Comparison of ENCODE assay signal across 8 cellular contexts in the genomic region with DNA sequence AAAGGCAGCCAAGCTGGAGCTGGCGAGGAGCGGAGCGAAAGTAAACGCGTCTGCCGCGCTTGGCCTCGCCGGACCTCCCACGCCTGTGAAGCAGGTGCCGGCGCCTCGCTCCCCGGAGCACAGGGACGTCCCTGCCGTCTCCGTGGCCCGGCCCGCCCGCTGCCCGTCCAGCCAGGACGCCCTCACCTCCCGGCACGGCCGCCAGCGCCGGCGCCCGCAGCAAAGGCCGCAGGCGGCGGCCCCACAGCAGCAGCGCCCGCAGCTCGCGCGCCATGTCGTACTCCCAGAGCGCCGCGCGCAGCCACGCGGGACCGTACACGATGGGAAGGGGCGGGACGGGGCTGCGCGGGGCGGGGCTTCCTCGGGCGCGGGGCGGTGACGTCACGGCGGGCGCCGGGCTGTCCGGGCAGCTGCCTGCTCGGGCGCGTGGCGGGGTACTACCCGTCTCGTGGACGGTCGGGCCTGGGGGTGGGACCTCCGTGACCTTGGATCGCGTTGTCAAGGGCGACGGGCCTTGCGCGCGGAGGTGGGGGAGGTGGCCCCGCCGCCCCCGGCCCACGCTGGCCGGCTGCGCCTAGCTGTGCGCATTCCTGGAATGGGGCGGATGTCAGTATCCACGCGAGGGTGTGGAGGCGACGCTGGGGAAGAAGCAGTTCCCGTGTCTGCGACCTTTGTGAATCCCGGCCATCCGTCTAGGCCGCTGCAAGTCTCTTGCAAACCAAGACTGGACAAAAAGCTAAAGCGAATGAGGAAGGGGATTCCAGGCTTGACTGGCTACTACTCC. TPM values are rescaled to one million over a fixed set of nuclear protein-coding genes. Genes with fewer than 3 reads are reported as not detected.
DNase-seq lines count a peak whose midpoint lies in the region; ATAC-seq and TF ChIP-seq lines count a peak whose summit lies in the region.

TSS of gene TRAP1 (minus strand) at position 290 of the 784 bp plus-strand sequence. CDS start at position 274, 16 bp downstream.

- peaks cover 10% of the 10 kb centered on the region for H3K36me3 Mint-ChIP-seq in neural progenitor cell

- H3K4me2 ChIP-seq in Karpas-422 (ENCODE audit: low read depth, low read length, poor library complexity, severe bottlenecking) (peak within 1 kb of the TSS; percentile 98), neural progenitor cell (peak within 1 kb of the TSS; percentile 86)

- peak within 1 kb of the TSS; percentile 96 for H3K4me3 Mint-ChIP-seq in neural progenitor cell

- H3K27me3 ChIP-seq in Karpas-422 (ENCODE audit: low read length) (no peaks in the 10 kb centered on the region), neural progenitor cell (no peaks in the 10 kb centered on the region), stomach (no peaks in the 10 kb centered on the region)

- no peaks in the 10 kb centered on the region for H3K9me2 ChIP-seq in Karpas-422 (replicated peaks; ENCODE audit: insufficient read depth, low read length)

- H3K9ac ChIP-seq in Karpas-422 (ENCODE audit: low read length) = peak within 1 kb of the TSS; percentile 100
- H3K9ac ChIP-seq in neural progenitor cell = peak within 1 kb of the TSS; percentile 76

- ATAC-seq in GM21737 (IDR thresholded peaks at IDR 0.05; ENCODE audit: unreplicated experiment) = peak; percentile 86

- H3K9me3 ChIP-seq in Karpas-422 (ENCODE audit: low read length) (no peaks in the 10 kb centered on the region), neural progenitor cell (ENCODE audit: low read depth) (no peaks in the 10 kb centered on the region), stomach (no peaks in the 10 kb centered on the region)

- TF ChIP-seq CTCF in foreskin fibroblast (IDR thresholded peaks at IDR 0.05; ENCODE audit: low read depth, low read length) (no peak), neural progenitor cell (IDR thresholded peaks at IDR 0.05) (no peak), stomach (IDR thresholded peaks at IDR 0.05) (no peak)

- intact Hi-C loops in stomach (cut with DNase I; ENCODE audit: low total_unique reads) = no loop called here

- TF ChIP-seq EP300 in stomach (IDR thresholded peaks at IDR 0.05) = no peak

- H3K4me1 ChIP-seq in Karpas-422 (ENCODE audit: low read length) (peaks cover 20% of the 10 kb centered on the region), neural progenitor cell (peaks cover 7% of the 10 kb centered on the region), stomach (peaks cover 6 to 49% (median 43%) of the 10 kb centered on the region in 4 donors)

- no peaks in the 10 kb centered on the region for H3K9me3 Mint-ChIP-seq in neural progenitor cell

- H3K79me2 ChIP-seq in Karpas-422 (ENCODE audit: low read length) = peaks cover 57% of the 10 kb centered on the region
- H3K79me2 ChIP-seq in neural progenitor cell (ENCODE audit: low read depth) = peaks cover 48% of the 10 kb centered on the region

- H3F3A ChIP-seq in neural progenitor cell (ENCODE audit: low read depth) = peaks cover 7% of the 10 kb centered on the region

- H3K4me1 Mint-ChIP-seq in neural progenitor cell = peaks cover 21% of the 10 kb centered on the region

- no peak for TF ChIP-seq POLR2A in stomach (IDR thresholded peaks at IDR 0.05)

- H3K4me3 ChIP-seq in Karpas-422 (ENCODE audit: low read length) (peak within 1 kb of the TSS; percentile 99), foreskin fibroblast (ENCODE audit: low read depth in 1 of 2, low read length in 2 of 2) (peak within 1 kb of the TSS; percentile 86 to 99), neural progenitor cell (peak within 1 kb of the TSS; percentile 84), stomach (peak within 1 kb of the TSS; percentile 90 to 99 (median 95))

- peaks cover 4% of the 10 kb centered on the region for H3K27me3 Mint-ChIP-seq in neural progenitor cell (ENCODE audit: insufficient read depth, low read depth)

- H3K27ac Mint-ChIP-seq in neural progenitor cell = peak within 1 kb of the TSS; percentile 14

- peaks cover 4% of the 10 kb centered on the region; the same call in 1 of the 2 replicates for H4K20me1 ChIP-seq in Karpas-422 (ENCODE audit: insufficient read depth, low read depth, low read length)
- peaks cover 31% of the 10 kb centered on the region for H4K20me1 ChIP-seq in neural progenitor cell (ENCODE audit: low read depth)

- H3K36me3 ChIP-seq in Karpas-422 (ENCODE audit: insufficient read depth, low read length) (peaks cover 22% of the 10 kb centered on the region), neural progenitor cell (no peaks in the 10 kb centered on the region), stomach (peaks cover 0 to 5% (median 0%) of the 10 kb centered on the region in 4 donors)

- H2AFZ ChIP-seq in Karpas-422 (ENCODE audit: low read length) (peak within 1 kb of the TSS; percentile 95; the same call in 1 of the 2 replicates), neural progenitor cell (replicated peaks) (peak within 1 kb of the TSS; percentile 96)

- 1% methylated on average over 27 to 94 of the region's 95 CpGs for WGBS in stomach, 5 donors

- H3K27ac ChIP-seq in Karpas-422 (ENCODE audit: low read length) = peak within 1 kb of the TSS; percentile 79
- no peak within 1 kb of the TSS for H3K27ac ChIP-seq in neural progenitor cell
- peak within 1 kb of the TSS; percentile 85 to 91 (median 87) for H3K27ac ChIP-seq in stomach

- DNase-seq in DMS79 treated with DMSO at 0.1 percent for 48 hours (lab: John Stamatoyannopoulos, UW) = peak; percentile 36
- peak; percentile 96 for DNase-seq in Karpas-422
- peak; percentile 35 for DNase-seq in SHP77 treated with DMSO at 0.1 percent for 48 hours (lab: John Stamatoyannopoulos, UW)
- peak; percentile 89 for DNase-seq in activated gamma-delta T cell treated with Interleukin-2 at 50 U/mL for 16 hours
- peak; percentile 84 to 95 for DNase-seq in foreskin fibroblast
- peak; percentile 90 for DNase-seq in neural progenitor cell (ENCODE audit: low spot score)
- peak; percentile 92 for DNase-seq in stomach

RNA-seq across cellular contexts. Expression of gene TRAP1, which starts in this region (rescaled TPM):
- 118 and 195 TPM in 2 replicates for total RNA-seq in Karpas-422 (2014; rRNA removed; shearing (Covaris generic); ENCODE audit: low replicate concordance)
- total RNA-seq in neural progenitor cell (ENCODE audit: low replicate concordance) (119 and 150 TPM in 2 replicates), stomach (100 to 1,000 TPM in 2 of 5 donors, 10 to 100 TPM in 3; 47.9 to 460 (median 96.6) TPM)
- 10 to 100 TPM; 39.5 to 83.5 (median 71.2) TPM for polyA plus RNA-seq in stomach

Comparison
In these comparisons a context has a peak if more than half of its experiments do, and no peak if none do; other contexts are left out.
1. DNase-seq: peak in every context shown above with its lines; median percentile 96 in Karpas-422; 92 in stomach; 90 in neural progenitor cell; 90 in foreskin fibroblast; 89 in activated gamma-delta T cell treated with Interleukin-2 at 50 U/mL for 16 hours; 36 in DMS79 treated with DMSO at 0.1 percent for 48 hours; 35 in SHP77 treated with DMSO at 0.1 percent for 48 hours.